21 cellular contexts compared by ENCODE assay signal in genomic region chr19:35439921-35440320, GRCh38. TPM values are rescaled to one million over a fixed set of nuclear protein-coding genes. Genes with fewer than 3 reads are reported as not detected.
"Had no signal": no experiment of that assay in that cellular context is flagged by ENCODE, and none has a peak within 500 bp of the region (broad histone marks: within the 10 kb centered on the region; RNA-seq: fewer than 3 reads in every experiment).

No MANE protein-coding gene starts in this region.

- H3K27ac ChIP-seq: HL-60, SJSA1, SK-N-MC had no signal

- H3K36me3 ChIP-seq: SJSA1 had no signal

- H3K9me3 ChIP-seq: SJSA1 had no signal

- H3K4me3 ChIP-seq: SJSA1, SK-N-MC had no signal

- H3K4me1 ChIP-seq: SJSA1 had no signal

- DNase-seq: KBM-7, MM.1S, NCI-H1092 treated with DMSO at 0.1 percent for 48 hours, NCI-H1436, NCI-H187, NCI-H2029, NCI-H2081 treated with DMSO at 0.1 percent for 48 hours, NCI-H2171, NCI-H226, NCI-H446, NCI-H510A, NCI-H524 treated with DMSO at 0.1 percent for 48 hours, NCI-H69, NCI-H774, Right ventricle myocardium superior, RPMI8226, SIG-M5 had no signal

RNA-seq across cellular contexts. Expression of gene FFAR2, which starts 8.1 kb away (rescaled TPM):
- total RNA-seq: M059J, SJSA1 had no signal

RNA-seq across cellular contexts. Expression of gene KRTDAP, which starts 50.3 kb away (rescaled TPM):
- total RNA-seq: M059J, Right ventricle myocardium superior, SJSA1 had no signal
